In the genomic region with DNA sequence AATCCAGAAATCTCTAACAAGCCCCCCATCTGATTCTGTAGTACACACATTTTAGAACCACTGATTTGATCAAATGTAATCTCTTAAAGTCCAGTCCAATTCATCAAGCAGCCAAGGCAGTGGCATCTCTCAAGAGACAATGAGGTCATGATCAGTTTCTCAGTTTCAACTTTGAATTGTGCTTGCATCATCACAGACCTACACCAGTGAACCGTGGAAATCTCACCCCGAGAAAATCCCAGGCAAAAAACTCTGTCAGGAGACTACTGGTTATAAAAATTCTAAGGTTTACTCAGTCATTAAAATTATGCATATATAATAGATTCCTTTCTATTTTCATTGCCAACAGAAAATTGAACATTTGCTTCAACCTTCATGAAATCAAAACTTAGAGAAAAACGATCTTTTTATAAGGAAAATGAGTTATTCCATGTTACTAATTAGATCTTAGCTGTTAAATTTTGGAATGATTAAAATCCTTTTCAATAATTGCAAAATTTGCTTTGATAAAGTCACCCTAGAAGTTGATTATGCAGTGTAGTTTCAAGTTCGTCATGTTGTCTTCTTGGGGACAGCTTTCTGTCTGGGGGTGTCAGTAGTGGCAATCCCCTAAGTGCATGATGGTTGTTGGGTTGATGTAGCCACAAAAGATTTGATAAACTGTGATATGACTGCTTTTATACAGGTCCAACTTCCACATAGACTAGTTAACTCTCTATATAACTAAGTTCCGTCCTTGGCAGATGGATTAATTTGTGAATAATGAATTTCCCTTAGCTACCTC, we compare ENCODE assay signal across 17 cellular contexts.
A peak's percentile ranks its signal among the peaks of the same experiment; 100 is the strongest.
DNase-seq lines count a peak whose midpoint lies in the region; ATAC-seq, FAIRE-seq and TF ChIP-seq lines count a peak whose summit lies in the region.
"Had no signal": no experiment of that assay in that cellular context is flagged by ENCODE, and none has a peak within 500 bp of the region (broad histone marks: within the 10 kb centered on the region; RNA-seq: fewer than 3 reads in every experiment).

No MANE protein-coding gene starts in this region.

- no peak for TF ChIP-seq POLR2A in GM12891 (IDR thresholded peaks at IDR 0.05; ENCODE audit: low read depth, low read length)

- DNase-seq in GM12891 (ENCODE audit: insufficient read length, low spot score), result no peak
- peak; percentile 71 for DNase-seq in GM20000 (ENCODE audit: low spot score)
- peak; percentile 21 for DNase-seq in kidney glomerular epithelial cell (lab: John Stamatoyannopoulos, UW)
- DNase-seq in HFFc6, result no peak
- no peak for DNase-seq in BE2C
- DNase-seq in HCEC 1CT, result no peak
- no peak for DNase-seq in Kasumi-1 (lab: John Stamatoyannopoulos, UW)
- DNase-seq: activated naive CD8-positive, alpha-beta T cell treated with anti-CD3 and anti-CD28 coated beads for 36 hours; effector CD8-positive, alpha-beta T cell; NCI-H1694 treated with DMSO at 0.1 percent for 48 hours; NCI-H524 treated with DMSO at 0.1 percent for 48 hours; RPMI8226; sigmoid colon had no signal

- H3K4me3 ChIP-seq in BE2C (ENCODE audit: low read depth, low read length), result no peak overlapping the region
- H3K4me3 ChIP-seq: gastroesophageal sphincter, sigmoid colon had no signal

- H3K9me3 Mint-ChIP-seq in HFFc6, result peaks cover 7% of the 10 kb centered on the region; the same call in 1 of the 2 replicates
- H3K9me3 Mint-ChIP-seq: activated naive CD8-positive, alpha-beta T cell treated with anti-CD3 and anti-CD28 coated beads for 36 hours; stimulated activated naive CD8-positive, alpha-beta T cell treated with anti-CD3 and anti-CD28 coated beads, Interleukin-15, Interleukin-2, amounts not matched to agents 100 ng/mL and 50 ng/mL, for 24 hours had no signal

- no peaks in the 10 kb centered on the region for H3K27me3 ChIP-seq in BE2C
- H3K27me3 ChIP-seq: gastroesophageal sphincter, sigmoid colon had no signal

- H3K36me3 Mint-ChIP-seq in HFFc6 (ENCODE audit: low read depth), result peaks cover 6% of the 10 kb centered on the region

- H3K27ac Mint-ChIP-seq in HFFc6, result no peak overlapping the region
- H3K27ac Mint-ChIP-seq: activated naive CD8-positive, alpha-beta T cell treated with anti-CD3 and anti-CD28 coated beads for 36 hours; stimulated activated naive CD8-positive, alpha-beta T cell treated with anti-CD3 and anti-CD28 coated beads, Interleukin-15, Interleukin-2, amounts not matched to agents 100 ng/mL and 50 ng/mL, for 24 hours had no signal

- no peak overlapping the region for H3K4me3 Mint-ChIP-seq in HFFc6
- H3K4me3 Mint-ChIP-seq: activated naive CD8-positive, alpha-beta T cell treated with anti-CD3 and anti-CD28 coated beads for 36 hours; stimulated activated naive CD8-positive, alpha-beta T cell treated with anti-CD3 and anti-CD28 coated beads, Interleukin-15, Interleukin-2, amounts not matched to agents 100 ng/mL and 50 ng/mL, for 24 hours had no signal

- H3K27me3 Mint-ChIP-seq in HFFc6 (ENCODE audit: insufficient read depth), result no peaks in the 10 kb centered on the region
- H3K27me3 Mint-ChIP-seq: activated naive CD8-positive, alpha-beta T cell treated with anti-CD3 and anti-CD28 coated beads for 36 hours; stimulated activated naive CD8-positive, alpha-beta T cell treated with anti-CD3 and anti-CD28 coated beads, Interleukin-15, Interleukin-2, amounts not matched to agents 100 ng/mL and 50 ng/mL, for 24 hours had no signal

- H3K36me3 ChIP-seq in BE2C, result no peaks in the 10 kb centered on the region
- H3K36me3 ChIP-seq: gastroesophageal sphincter, sigmoid colon had no signal

- peak; percentile 57 for ATAC-seq in HG03460 (IDR thresholded peaks at IDR 0.05; ENCODE audit: unreplicated experiment)
- ATAC-seq: gastroesophageal sphincter had no signal

- H3K9me3 ChIP-seq in BE2C, result no peaks in the 10 kb centered on the region
- H3K9me3 ChIP-seq: gastroesophageal sphincter, sigmoid colon had no signal

- H3K4me1 Mint-ChIP-seq in HFFc6 (ENCODE audit: low read depth), result no peaks in the 10 kb centered on the region

- TF ChIP-seq CTCF in GM20000 (IDR thresholded peaks at IDR 0.05; ENCODE audit: extremely low read depth, missing control alignments), result no peak
- no peak for TF ChIP-seq CTCF in HFFc6 (IDR thresholded peaks at IDR 0.05)
- no peak for TF ChIP-seq CTCF in BE2C (IDR thresholded peaks at IDR 0.05; ENCODE audit: low read depth, low read length)

- H3K4me1 ChIP-seq in BE2C, result peaks cover 4% of the 10 kb centered on the region
- H3K4me1 ChIP-seq: gastroesophageal sphincter, sigmoid colon had no signal

- FAIRE-seq in GM12891 (lab: Jason Lieb, UNC), result peak; percentile 60
- FAIRE-seq: bronchial epithelial cell had no signal

TF ChIP-seq in GM12891, 5 proteins besides CTCF, POLR2A, EP300 and RAD21:
- no peak for TF ChIP-seq POU2F2 (IDR thresholded peaks at IDR 0.05; ENCODE audit: low read depth, low read length)
- TF ChIP-seq POLR2AphosphoS5 (IDR thresholded peaks at IDR 0.05; ENCODE audit: low read depth, low read length), result no peak
- no peak for TF ChIP-seq SPI1 (IDR thresholded peaks at IDR 0.05; ENCODE audit: low read depth, low read length)
- TF ChIP-seq PAX5 (IDR thresholded peaks at IDR 0.05; ENCODE audit: insufficient read depth, low read length, severe bottlenecking), result no peak
- TF ChIP-seq TAF1 (IDR thresholded peaks at IDR 0.05; ENCODE audit: low read depth, low read length), result no peak

Comparison
In these comparisons a context has a peak if more than half of its experiments do, and no peak if none do; other contexts are left out.
1. DNase-seq: peak in GM20000 (single experiment) and kidney glomerular epithelial cell (single experiment); none in GM12891 (single experiment), HFFc6 (single experiment), BE2C (single experiment), HCEC 1CT (single experiment) and Kasumi-1 (0 of 2).